In the genomic region with DNA sequence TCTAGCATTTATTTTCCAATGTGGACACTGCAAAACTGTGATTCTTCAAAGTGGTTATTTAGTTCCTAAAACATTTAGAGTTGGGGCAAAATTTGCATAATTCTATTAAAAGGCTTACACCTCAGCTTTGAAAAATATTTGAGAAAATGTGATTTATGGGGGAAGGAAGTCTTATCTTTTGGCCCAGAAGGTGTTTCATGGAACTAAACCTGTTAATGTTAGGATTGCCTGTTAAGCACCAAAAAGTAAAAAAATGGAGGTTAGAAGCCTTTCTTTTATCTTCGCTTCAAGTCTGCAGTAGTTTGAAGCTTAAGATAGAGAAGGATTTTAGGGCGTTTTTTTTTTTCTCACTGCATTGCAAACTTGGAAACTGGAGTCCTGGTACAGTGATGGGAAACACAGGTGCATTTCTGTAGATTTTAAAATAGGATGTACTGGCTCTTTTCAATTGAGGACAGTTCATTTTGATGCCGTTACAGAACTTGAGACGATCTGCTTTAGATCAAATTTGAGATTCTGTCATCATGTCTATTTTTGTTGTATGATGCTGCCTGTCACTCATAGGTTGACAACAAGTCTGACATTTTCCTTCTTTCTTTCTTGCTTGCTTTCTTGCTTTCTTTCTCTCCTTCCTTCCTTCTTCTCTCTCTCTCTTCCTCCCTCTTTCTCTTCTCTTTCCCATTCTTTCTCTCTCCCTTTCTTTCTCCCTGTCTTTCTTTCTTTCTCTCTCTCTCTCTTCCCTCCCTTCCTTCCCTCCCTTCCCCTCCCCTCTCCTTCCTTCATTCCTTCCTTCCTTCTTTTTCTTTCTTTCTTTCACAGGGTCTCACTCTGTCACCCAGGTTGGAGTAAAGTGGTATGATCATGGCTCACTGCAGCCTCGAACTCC, we compare ENCODE assay signal across 31 cellular contexts.
"Had no signal": no experiment of that assay in that cellular context is flagged by ENCODE, and none has a peak within 500 bp of the region (broad histone marks: within the 10 kb centered on the region; RNA-seq: fewer than 3 reads in every experiment).

No MANE protein-coding gene starts in this region.

- H3K9me3 ChIP-seq: left lung, lower lobe of right lung, neutrophil, sigmoid colon, stomach, suprapubic skin, transverse colon had no signal

- H3K36me3 ChIP-seq: brain microvascular endothelial cell, left lung, lower lobe of right lung, neutrophil, sigmoid colon, stomach, suprapubic skin, transverse colon had no signal

- H3K9me3 Mint-ChIP-seq: activated naive CD4-positive, alpha-beta T cell treated with anti-CD3 and anti-CD28 coated beads for 36 hours; activated T-helper 1 cell treated with anti-CD3 and anti-CD28 coated beads, Interleukin-12 subunit alpha, Interleukin-12 subunit beta, Interleukin-2, Interleukin-4 antibody, amounts not matched to agents 30 ng/mL and 10 ng/mL and 1 ng/mL, durations not matched to agents 14 hours and 24 hours and 36 hours; endodermal cell; naive thymus-derived CD8-positive, alpha-beta T cell; stimulated activated memory B cell treated with anti-CD40 and anti-IgM and Interleukin-4, amounts not matched to agents 10 μg/mL and 1 μg/mL and 100 μg/mL, for 72 hours; T-cell had no signal

- H3K4me3 Mint-ChIP-seq: activated CD4-positive, alpha-beta T cell treated with anti-CD3 and anti-CD28 coated beads for 36 hours; activated naive CD4-positive, alpha-beta T cell treated with anti-CD3 and anti-CD28 coated beads for 36 hours; activated T-helper 1 cell treated with anti-CD3 and anti-CD28 coated beads, Interleukin-12 subunit alpha, Interleukin-12 subunit beta, Interleukin-2, Interleukin-4 antibody, amounts not matched to agents 30 ng/mL and 10 ng/mL and 1 ng/mL, durations not matched to agents 14 hours and 24 hours and 36 hours; endodermal cell; naive thymus-derived CD8-positive, alpha-beta T cell; stimulated activated memory B cell treated with anti-CD40 and anti-IgM and Interleukin-4, amounts not matched to agents 10 μg/mL and 1 μg/mL and 100 μg/mL, for 72 hours; T-cell had no signal

- H3K27ac Mint-ChIP-seq: activated CD4-positive, alpha-beta T cell treated with anti-CD3 and anti-CD28 coated beads for 36 hours; activated naive CD4-positive, alpha-beta T cell treated with anti-CD3 and anti-CD28 coated beads for 36 hours; activated T-helper 1 cell treated with anti-CD3 and anti-CD28 coated beads, Interleukin-12 subunit alpha, Interleukin-12 subunit beta, Interleukin-2, Interleukin-4 antibody, amounts not matched to agents 30 ng/mL and 10 ng/mL and 1 ng/mL, durations not matched to agents 14 hours and 24 hours and 36 hours; endodermal cell; progenitor cell of endocrine pancreas; stimulated activated memory B cell treated with anti-CD40 and anti-IgM and Interleukin-4, amounts not matched to agents 10 μg/mL and 1 μg/mL and 100 μg/mL, for 72 hours; T-cell had no signal

- H3K4me1 Mint-ChIP-seq: activated CD4-positive, alpha-beta T cell treated with anti-CD3 and anti-CD28 coated beads for 36 hours; stimulated activated memory B cell treated with anti-CD40 and anti-IgM and Interleukin-4, amounts not matched to agents 10 μg/mL and 1 μg/mL and 100 μg/mL, for 72 hours had no signal

- H3K27ac ChIP-seq: brain microvascular endothelial cell, left lung, lower lobe of right lung, neutrophil, sigmoid colon, stomach, suprapubic skin, transverse colon had no signal

- H3K4me3 ChIP-seq: left lung, lower lobe of right lung, sigmoid colon, smooth muscle cell, stomach, suprapubic skin, transverse colon had no signal

- H3K27me3 Mint-ChIP-seq: activated CD4-positive, alpha-beta T cell treated with anti-CD3 and anti-CD28 coated beads for 36 hours; naive thymus-derived CD8-positive, alpha-beta T cell; progenitor cell of endocrine pancreas; stimulated activated memory B cell treated with anti-CD40 and anti-IgM and Interleukin-4, amounts not matched to agents 10 μg/mL and 1 μg/mL and 100 μg/mL, for 72 hours; T-cell had no signal

- FAIRE-seq: astrocyte had no signal

- H3K4me2 ChIP-seq: smooth muscle cell had no signal

- H3K27me3 ChIP-seq: brain microvascular endothelial cell, left lung, neutrophil, sigmoid colon, stomach, suprapubic skin, transverse colon had no signal

- ATAC-seq: activated CD4-positive, alpha-beta T cell treated with anti-CD3 and anti-CD28 coated beads for 36 hours; esophagus mucosa; left lung; lower lobe of right lung; naive thymus-derived CD8-positive, alpha-beta T cell; stimulated activated memory B cell treated with anti-CD40 and anti-IgM and Interleukin-4, amounts not matched to agents 10 μg/mL and 1 μg/mL and 100 μg/mL, for 72 hours; T-cell had no signal

- DNase-seq: activated CD4-positive, alpha-beta T cell treated with anti-CD3 and anti-CD28 coated beads for 36 hours; activated CD4-positive, alpha-beta T cell treated with anti-CD3 and anti-CD28 coated beads, Interleukin-2, amount 50 U/mL, for 48 hours; activated CD4-positive, CD25-positive, alpha-beta regulatory T cell; activated CD8-positive, alpha-beta memory T cell treated with anti-CD3 and anti-CD28 coated beads for 24 hours; activated effector memory CD4-positive, alpha-beta T cell treated with anti-CD3 and anti-CD28 coated beads, Interleukin-2, amount 50 U/mL, for 16 hours; activated naive CD4-positive, alpha-beta T cell treated with anti-CD3 and anti-CD28 coated beads for 36 hours; amniotic stem cell; brain microvascular endothelial cell; cortex of kidney; endodermal cell; foreskin fibroblast; left lung; lower lobe of right lung; mesenchymal stem cell; naive thymus-derived CD8-positive, alpha-beta T cell; retina; sigmoid colon; stimulated activated CD4-positive, alpha-beta T cell treated with anti-CD3 and anti-CD28 coated beads, Interleukin-1b, Interleukin-23, amount 100 ng/mL, for 48 hours; stimulated activated CD4-positive, alpha-beta T cell treated with anti-CD3 and anti-CD28 coated beads, Interleukin-4, amount 100 ng/mL, for 4 hours; stimulated activated CD8-positive, alpha-beta memory T cell treated with anti-CD3 and anti-CD28 coated beads, Interleukin-4, amount 100 ng/mL, for 48 hours; stomach; T-cell; transverse colon had no signal

- H3K36me3 Mint-ChIP-seq: naive thymus-derived CD8-positive, alpha-beta T cell; stimulated activated memory B cell treated with anti-CD40 and anti-IgM and Interleukin-4, amounts not matched to agents 10 μg/mL and 1 μg/mL and 100 μg/mL, for 72 hours; T-cell had no signal

- H3K4me1 ChIP-seq: left lung, transverse colon had no signal
